In the genomic region with DNA sequence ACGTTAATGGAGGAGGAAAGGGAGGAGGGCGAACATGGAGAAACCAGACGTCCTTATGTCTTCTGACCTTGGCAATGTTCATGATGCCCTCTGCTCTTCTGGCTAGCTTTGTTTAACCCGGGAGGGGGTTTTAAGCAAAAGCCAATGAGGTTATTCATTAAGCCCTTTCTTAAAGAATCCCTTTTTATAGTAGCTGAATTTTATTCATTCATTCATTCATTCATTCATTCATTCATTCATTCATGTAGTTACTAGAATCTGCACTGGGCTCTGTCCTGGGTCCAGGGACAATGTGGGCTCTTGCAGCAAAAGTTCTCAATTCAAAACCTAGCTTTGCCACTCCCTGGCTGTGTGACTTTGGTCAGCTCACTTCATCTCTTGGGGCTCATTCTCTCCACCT, we compare ENCODE assay signal across 33 cellular contexts. TPM values are rescaled to one million over a fixed set of nuclear protein-coding genes. Genes with fewer than 3 reads are reported as not detected.
"Had no signal": no experiment of that assay in that cellular context is flagged by ENCODE, and none has a peak within 500 bp of the region (broad histone marks: within the 10 kb centered on the region; RNA-seq: fewer than 3 reads in every experiment).

No MANE protein-coding gene starts in this region.

- H3K27ac ChIP-seq: KMS-11 had no signal

- H3K4me3 ChIP-seq: MG63 had no signal

- DNase-seq: Karpas-422, Kasumi-1, MG63, MM.1S, MV-4-11, NCI-H1048, NCI-H1092, NCI-H1092 treated with DMSO at 0.1 percent for 48 hours, NCI-H1105, NCI-H1417 treated with DMSO at 0.1 percent for 48 hours, NCI-H1436, NCI-H1436 treated with DMSO at 0.1 percent for 48 hours, NCI-H146, NCI-H1694, NCI-H1694 treated with DMSO at 0.1 percent for 48 hours, NCI-H187, NCI-H187 treated with DMSO at 0.1 percent for 48 hours, NCI-H1930, NCI-H2029, NCI-H2029 treated with DMSO at 0.1 percent for 48 hours, NCI-H2081, NCI-H2081 treated with DMSO at 0.1 percent for 48 hours, NCI-H2107, NCI-H2171, NCI-H2171 treated with DMSO at 0.1 percent for 48 hours, NCI-H2227 treated with DMSO at 0.1 percent for 48 hours, NCI-H226, NCI-H345, NCI-H446 treated with DMSO at 0.1 percent for 48 hours, NCI-H510A had no signal

- H3K9me3 ChIP-seq: MG63 had no signal

- H3K36me3 ChIP-seq: MG63 had no signal

- H3K4me2 ChIP-seq: KMS-11 had no signal

- H3K9ac ChIP-seq: KMS-11 had no signal

RNA-seq across cellular contexts. Expression of a gene that starts 14.0 kb away (rescaled TPM):
- total RNA-seq: LHCN-M2, MCF 10A had no signal

RNA-seq across cellular contexts. Expression of a gene that starts 54.0 kb away (rescaled TPM):
- total RNA-seq: LHCN-M2, MCF 10A had no signal
